8 cellular contexts compared by ENCODE assay signal in the genomic region with DNA sequence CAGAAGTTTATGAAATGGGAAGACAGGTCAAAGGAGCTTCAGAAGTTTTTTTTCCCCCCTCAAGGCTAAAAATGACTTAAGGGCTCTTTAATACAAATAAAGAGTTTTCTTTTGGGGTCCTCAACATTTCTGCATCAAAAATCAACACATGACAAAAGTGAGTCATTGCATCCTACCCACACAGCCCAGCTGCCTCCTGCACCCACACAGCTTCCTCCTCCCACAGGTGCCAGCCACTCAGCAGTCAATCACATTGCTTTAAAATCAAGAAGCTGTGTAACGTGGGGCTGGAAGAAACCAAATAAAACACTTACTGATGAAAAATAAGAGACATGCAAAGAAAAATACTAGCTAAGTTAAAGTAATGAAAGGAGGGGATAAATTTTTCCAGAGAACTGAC.
A peak's percentile ranks its signal among the peaks of the same experiment; 100 is the strongest.
DNase-seq lines count a peak whose midpoint lies in the region; ATAC-seq and TF ChIP-seq lines count a peak whose summit lies in the region.

No MANE protein-coding gene starts in this region.

- no peaks in the 10 kb centered on the region for H3K36me3 ChIP-seq in upper lobe of right lung

- H3K4me3 ChIP-seq in upper lobe of right lung: no peak overlapping the region

- H3K9me3 Mint-ChIP-seq in T-helper 1 cell treated with Interleukin-12 subunit alpha and Interleukin-12 subunit beta and Interleukin-4 antibody, amounts not matched to agents 30 μg/mL and 1 μg/mL, for 36 hours: peaks cover 4% of the 10 kb centered on the region
- no peaks in the 10 kb centered on the region for H3K9me3 Mint-ChIP-seq in effector memory CD8-positive, alpha-beta T cell
- peaks cover 7% of the 10 kb centered on the region for H3K9me3 Mint-ChIP-seq in nephron progenitor cell

- H3K4me1 Mint-ChIP-seq in T-helper 1 cell treated with Interleukin-12 subunit alpha and Interleukin-12 subunit beta and Interleukin-4 antibody, amounts not matched to agents 30 μg/mL and 1 μg/mL, for 36 hours (ENCODE audit: low read depth): peaks cover 51% of the 10 kb centered on the region
- H3K4me1 Mint-ChIP-seq in effector memory CD8-positive, alpha-beta T cell (ENCODE audit: low read depth in 2 of 2): peaks cover 25 to 44% of the 10 kb centered on the region in 2 donors
- peaks cover 11% of the 10 kb centered on the region for H3K4me1 Mint-ChIP-seq in nephron progenitor cell

- intact Hi-C loops in upper lobe of right lung (cut with DNase I): no loop called here

- no peaks in the 10 kb centered on the region for H3K27me3 Mint-ChIP-seq in T-helper 1 cell treated with Interleukin-12 subunit alpha and Interleukin-12 subunit beta and Interleukin-4 antibody, amounts not matched to agents 30 μg/mL and 1 μg/mL, for 36 hours (ENCODE audit: low read depth)
- no peaks in the 10 kb centered on the region for H3K27me3 Mint-ChIP-seq in effector memory CD8-positive, alpha-beta T cell
- H3K27me3 Mint-ChIP-seq in nephron progenitor cell (ENCODE audit: low read depth, poor library complexity): peaks cover 5% of the 10 kb centered on the region

- peak overlapping the region; percentile 14 for H3K4me3 Mint-ChIP-seq in T-helper 1 cell treated with Interleukin-12 subunit alpha and Interleukin-12 subunit beta and Interleukin-4 antibody, amounts not matched to agents 30 μg/mL and 1 μg/mL, for 36 hours
- peak overlapping the region; percentile 5 to 18 for H3K4me3 Mint-ChIP-seq in effector memory CD8-positive, alpha-beta T cell
- no peak overlapping the region for H3K4me3 Mint-ChIP-seq in nephron progenitor cell

- H3K36me3 Mint-ChIP-seq in T-helper 1 cell treated with Interleukin-12 subunit alpha and Interleukin-12 subunit beta and Interleukin-4 antibody, amounts not matched to agents 30 μg/mL and 1 μg/mL, for 36 hours (ENCODE audit: low read depth): peaks cover 22% of the 10 kb centered on the region
- peaks cover 7% of the 10 kb centered on the region for H3K36me3 Mint-ChIP-seq in effector memory CD8-positive, alpha-beta T cell (ENCODE audit: insufficient read depth)
- H3K36me3 Mint-ChIP-seq in nephron progenitor cell (ENCODE audit: low read depth): no peaks in the 10 kb centered on the region

- H3K4me1 ChIP-seq in upper lobe of right lung: no peaks in the 10 kb centered on the region

- no peaks in the 10 kb centered on the region for H3K27me3 ChIP-seq in upper lobe of right lung

- H3K27ac ChIP-seq in upper lobe of right lung: no peak overlapping the region

- no peaks in the 10 kb centered on the region for H3K9me3 ChIP-seq in upper lobe of right lung

- no peak for TF ChIP-seq CTCF in upper lobe of right lung (IDR thresholded peaks at IDR 0.05)
- no peak for TF ChIP-seq CTCF in nephron progenitor cell (IDR thresholded peaks at IDR 0.05)

- peak overlapping the region; percentile 16 for H3K27ac Mint-ChIP-seq in T-helper 1 cell treated with Interleukin-12 subunit alpha and Interleukin-12 subunit beta and Interleukin-4 antibody, amounts not matched to agents 30 μg/mL and 1 μg/mL, for 36 hours
- peak overlapping the region in 1 of 2 donors; percentile 6 for H3K27ac Mint-ChIP-seq in effector memory CD8-positive, alpha-beta T cell
- no peak overlapping the region for H3K27ac Mint-ChIP-seq in nephron progenitor cell

- ATAC-seq in HG02571 (IDR thresholded peaks at IDR 0.05; ENCODE audit: unreplicated experiment) (peak; percentile 51), upper lobe of right lung (peak; percentile 85), HG03565 (IDR thresholded peaks at IDR 0.05; ENCODE audit: unreplicated experiment) (no peak)
- peak; percentile 99 for ATAC-seq in effector memory CD8-positive, alpha-beta T cell (replicated peaks)

- DNase-seq in Ammon's horn (ENCODE audit: low spot score) (peak; percentile 65), upper lobe of right lung (peak; percentile 65), NCI-H1694 treated with DMSO at 0.1 percent for 48 hours (lab: John Stamatoyannopoulos, UW) (no peak), nephron progenitor cell (no peak)
- peak; percentile 20 to 23 (median 23) for DNase-seq in effector memory CD8-positive, alpha-beta T cell

Comparison
In these comparisons a context has a peak if more than half of its experiments do, and no peak if none do; other contexts are left out.
1. DNase-seq: peak in Ammon's horn (single experiment), effector memory CD8-positive, alpha-beta T cell (3 of 3) and upper lobe of right lung (single experiment); none in NCI-H1694 treated with DMSO at 0.1 percent for 48 hours (single experiment) and nephron progenitor cell (single experiment).